Comparison of ENCODE assay signal across 8 cellular contexts in the genomic region with DNA sequence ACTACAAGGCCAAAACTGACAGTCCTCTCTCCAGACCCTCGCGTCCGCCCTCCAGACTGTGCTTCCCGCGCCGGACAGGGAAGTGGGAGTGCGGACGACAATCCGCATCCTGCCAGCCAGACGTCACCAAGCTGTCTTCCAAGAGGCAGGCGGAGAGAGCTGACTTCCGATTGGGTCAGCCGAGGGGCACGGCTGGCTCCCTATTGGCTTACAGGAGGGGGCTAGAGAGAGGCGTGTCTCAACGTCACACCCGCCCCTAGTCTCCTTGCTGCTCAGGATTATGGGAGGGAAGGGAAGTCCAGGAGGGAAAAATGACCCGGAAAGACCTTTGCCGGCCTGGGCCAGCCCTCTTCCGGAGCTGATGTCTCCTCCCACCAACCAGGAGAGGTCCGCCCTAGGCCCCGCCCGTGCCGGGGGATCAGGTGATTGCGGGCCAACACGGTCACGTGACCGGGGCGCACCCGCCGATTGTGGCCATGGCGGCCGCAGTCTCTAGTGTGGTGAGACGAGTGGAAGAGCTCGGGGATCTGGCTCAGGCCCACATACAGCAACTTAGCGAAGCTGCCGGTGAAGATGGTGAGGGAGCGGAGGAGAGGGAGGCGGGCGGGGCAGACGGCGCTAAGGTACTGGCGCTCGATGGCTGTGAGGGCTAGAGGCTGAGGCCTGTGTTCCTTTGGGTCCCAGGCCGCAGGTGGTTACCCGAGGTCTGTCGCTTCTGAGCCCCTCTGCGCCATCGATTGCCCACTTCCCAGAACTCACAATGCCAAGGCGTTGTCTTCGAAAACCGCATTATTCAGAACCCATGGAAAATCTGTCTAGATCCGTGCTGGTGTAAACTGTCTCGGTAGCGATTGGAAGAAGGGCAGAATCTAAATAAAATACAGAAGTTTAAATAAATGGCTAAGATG. TPM values are rescaled to one million over a fixed set of nuclear protein-coding genes. Genes with fewer than 3 reads are reported as not detected.
DNase-seq lines count a peak whose midpoint lies in the region; ATAC-seq and TF ChIP-seq lines count a peak whose summit lies in the region.

A gene with protein sequence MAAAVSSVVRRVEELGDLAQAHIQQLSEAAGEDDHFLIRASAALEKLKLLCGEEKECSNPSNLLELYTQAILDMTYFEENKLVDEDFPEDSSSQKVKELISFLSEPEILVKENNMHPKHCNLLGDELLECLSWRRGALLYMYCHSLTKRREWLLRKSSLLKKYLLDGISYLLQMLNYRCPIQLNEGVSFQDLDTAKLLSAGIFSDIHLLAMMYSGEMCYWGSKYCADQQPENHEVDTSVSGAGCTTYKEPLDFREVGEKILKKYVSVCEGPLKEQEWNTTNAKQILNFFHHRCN (plus strand): TSS at position 453 of the 908 bp plus-strand sequence. CDS start 24 bp downstream, at position 477.

- DNase-seq in DMS53 treated with DMSO at 0.1 percent for 48 hours (lab: John Stamatoyannopoulos, UW; ENCODE audit: unreplicated experiment) (peak; percentile 96), Peyer's patch (peak; percentile 97 to 99 (median 98))
- DNase-seq in activated T-cell treated with anti-CD3 and anti-CD28 coated beads, Interleukin-2, amount 50 U/mL, for 48 hours, result peak; percentile 98 to 99
- peak; percentile 92 to 94 for DNase-seq in stimulated activated CD8-positive, alpha-beta memory T cell treated with anti-CD3 and anti-CD28 coated beads, Interleukin-7, amount 100 ng/mL, for 1 hour (ENCODE audit: low read depth in 2 of 2)

- H3K4me1 ChIP-seq in KMS-11 (ENCODE audit: low read depth, poor library complexity, severe bottlenecking), result peaks cover 25% of the 10 kb centered on the region
- H3K4me1 ChIP-seq in Peyer's patch, result peaks cover 0 to 11% (median 3%) of the 10 kb centered on the region in 4 donors
- no peaks in the 10 kb centered on the region for H3K4me1 ChIP-seq in esophagus (ENCODE audit: control insufficient read depth in 2 of 2, insufficient read depth in 2 of 2, low read length in 1 of 2)
- H3K4me1 ChIP-seq in mucosa of stomach (ENCODE audit: control insufficient read depth, insufficient read depth, low read length), result no peaks in the 10 kb centered on the region

- H3K27me3 ChIP-seq in KMS-11 (ENCODE audit: insufficient read depth, low read depth) (no peaks in the 10 kb centered on the region), Peyer's patch (no peaks in the 10 kb centered on the region), esophagus (ENCODE audit: control insufficient read depth in 1 of 2, insufficient read depth in 2 of 2, low read length in 2 of 2) (no peaks in the 10 kb centered on the region), mucosa of stomach (ENCODE audit: control insufficient read depth, insufficient read depth, low read length) (peaks cover 4% of the 10 kb centered on the region)

- TF ChIP-seq POLR2A in Peyer's patch (IDR thresholded peaks at IDR 0.05), result peak; percentile 73 to 78

- peaks cover 25% of the 10 kb centered on the region; the same call in 1 of the 2 replicates for H3K79me2 ChIP-seq in KMS-11 (ENCODE audit: insufficient read depth, low read depth)

- WGBS in esophagus, 2 donors, result 0 to 1% methylated on average over 55 of the region's 55 CpGs

- peak within 1 kb of the TSS; percentile 90 for H3K4me2 ChIP-seq in KMS-11

- no peaks in the 10 kb centered on the region for H3K36me3 ChIP-seq in KMS-11 (ENCODE audit: insufficient read depth)
- peaks cover 0 to 20% (median 0%) of the 10 kb centered on the region in 3 donors for H3K36me3 ChIP-seq in Peyer's patch
- peaks cover 0 to 3% of the 10 kb centered on the region in 2 donors for H3K36me3 ChIP-seq in esophagus (ENCODE audit: control insufficient read depth in 2 of 2, insufficient read depth in 2 of 2, low read length in 1 of 2)
- H3K36me3 ChIP-seq in mucosa of stomach (ENCODE audit: control insufficient read depth, insufficient read depth, low read length), result no peaks in the 10 kb centered on the region

- peak within 1 kb of the TSS; percentile 51 for H3K27ac ChIP-seq in KMS-11
- H3K27ac ChIP-seq in Peyer's patch, result peak within 1 kb of the TSS; percentile 79 to 89 (median 86)
- H3K27ac ChIP-seq in esophagus (ENCODE audit: low read depth in 2 of 2, low read length in 1 of 2), result peak within 1 kb of the TSS; percentile 95 to 97

- H3K9ac ChIP-seq in KMS-11 (peak within 1 kb of the TSS; percentile 83), mucosa of stomach (ENCODE audit: low read length) (peak within 1 kb of the TSS; percentile 90)

- H3K4me3 ChIP-seq in KMS-11 (IDR thresholded peaks at IDR 0.05; ENCODE audit: insufficient read depth, low read depth, low read length) (peak within 1 kb of the TSS; percentile 72), Peyer's patch (peak within 1 kb of the TSS; percentile 53 to 89 (median 82)), esophagus (ENCODE audit: low read depth in 1 of 2, low read length in 2 of 2) (peak within 1 kb of the TSS; percentile 97 to 99), mucosa of stomach (ENCODE audit: low read length) (peak within 1 kb of the TSS; percentile 74)

- TF ChIP-seq CTCF in KMS-11 (conservative IDR thresholded peaks at IDR 0.05; ENCODE audit: low read depth, low read length) (no peak), Peyer's patch (IDR thresholded peaks at IDR 0.05) (peak in 1 of 6 experiments; percentile 11)

- peak; percentile 99 for ATAC-seq in GM21737 (IDR thresholded peaks at IDR 0.05; ENCODE audit: unreplicated experiment)

- H2AFZ ChIP-seq in KMS-11 (ENCODE audit: low read depth), result peak within 1 kb of the TSS; percentile 70

- H3K9me3 ChIP-seq in Peyer's patch (no peaks in the 10 kb centered on the region), esophagus (ENCODE audit: control insufficient read depth in 2 of 2, insufficient read depth in 1 of 2, low read depth in 1 of 2, low read length in 1 of 2) (no peaks in the 10 kb centered on the region), mucosa of stomach (ENCODE audit: control insufficient read depth, low read length) (no peaks in the 10 kb centered on the region)

- H4K20me1 ChIP-seq in KMS-11 (ENCODE audit: insufficient read depth), result 0 out of 2 replicates have a peak, but pooled peaks cover 3% of the 10 kb centered on the region

RNA-seq across cellular contexts. Expression of the gene that starts here (rescaled TPM):
- total RNA-seq in Peyer's patch, result 10 to 100 TPM; 11.6 to 19.1 (median 12.4) TPM
- polyA plus RNA-seq in esophagus, result 1 to 10 TPM; 5.6 to 6.6 TPM

Comparison
In these comparisons a context has a peak if more than half of its experiments do, and no peak if none do; other contexts are left out.
1. Peak in every context shown above with its lines: DNase-seq, ATAC-seq, H3K4me3 ChIP-seq and H3K27ac ChIP-seq.